ENCODE assay signal across 8 cellular contexts in genomic region chr2:233353769-233354499, GRCh38. TPM values are rescaled to one million over a fixed set of nuclear protein-coding genes. Genes with fewer than 3 reads are reported as not detected.
DNase-seq lines count a peak whose midpoint lies in the region; ATAC-seq, FAIRE-seq and TF ChIP-seq lines count a peak whose summit lies in the region.

A gene with protein sequence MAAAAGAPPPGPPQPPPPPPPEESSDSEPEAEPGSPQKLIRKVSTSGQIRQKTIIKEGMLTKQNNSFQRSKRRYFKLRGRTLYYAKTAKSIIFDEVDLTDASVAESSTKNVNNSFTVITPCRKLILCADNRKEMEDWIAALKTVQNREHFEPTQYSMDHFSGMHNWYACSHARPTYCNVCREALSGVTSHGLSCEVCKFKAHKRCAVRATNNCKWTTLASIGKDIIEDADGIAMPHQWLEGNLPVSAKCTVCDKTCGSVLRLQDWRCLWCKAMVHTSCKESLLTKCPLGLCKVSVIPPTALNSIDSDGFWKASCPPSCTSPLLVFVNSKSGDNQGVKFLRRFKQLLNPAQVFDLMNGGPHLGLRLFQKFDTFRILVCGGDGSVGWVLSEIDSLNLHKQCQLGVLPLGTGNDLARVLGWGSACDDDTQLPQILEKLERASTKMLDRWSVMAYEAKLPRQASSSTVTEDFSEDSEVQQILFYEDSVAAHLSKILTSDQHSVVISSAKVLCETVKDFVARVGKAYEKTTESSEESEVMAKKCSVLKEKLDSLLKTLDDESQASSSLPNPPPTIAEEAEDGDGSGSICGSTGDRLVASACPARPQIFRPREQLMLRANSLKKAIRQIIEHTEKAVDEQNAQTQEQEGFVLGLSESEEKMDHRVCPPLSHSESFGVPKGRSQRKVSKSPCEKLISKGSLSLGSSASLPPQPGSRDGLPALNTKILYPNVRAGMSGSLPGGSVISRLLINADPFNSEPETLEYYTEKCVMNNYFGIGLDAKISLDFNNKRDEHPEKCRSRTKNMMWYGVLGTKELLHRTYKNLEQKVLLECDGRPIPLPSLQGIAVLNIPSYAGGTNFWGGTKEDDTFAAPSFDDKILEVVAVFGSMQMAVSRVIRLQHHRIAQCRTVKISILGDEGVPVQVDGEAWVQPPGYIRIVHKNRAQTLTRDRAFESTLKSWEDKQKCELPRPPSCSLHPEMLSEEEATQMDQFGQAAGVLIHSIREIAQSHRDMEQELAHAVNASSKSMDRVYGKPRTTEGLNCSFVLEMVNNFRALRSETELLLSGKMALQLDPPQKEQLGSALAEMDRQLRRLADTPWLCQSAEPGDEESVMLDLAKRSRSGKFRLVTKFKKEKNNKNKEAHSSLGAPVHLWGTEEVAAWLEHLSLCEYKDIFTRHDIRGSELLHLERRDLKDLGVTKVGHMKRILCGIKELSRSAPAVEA (plus strand): TSS chr2:233354494. CDS start chr2:233354519, 25 bp downstream.

- peaks cover 37 to 63% of the 10 kb centered on the region in 2 experiments for H3K4me1 ChIP-seq in HCT116 (ENCODE audit: control insufficient read depth in 1 of 2, insufficient read depth in 2 of 2, low read length in 2 of 2)
- H3K4me1 ChIP-seq in mammary epithelial cell (ENCODE audit: insufficient read depth, low read length): peaks cover 29% of the 10 kb centered on the region
- H3K4me1 ChIP-seq in keratinocyte (ENCODE audit: control insufficient read depth, extremely low read depth, insufficient read depth, low read length): peaks cover 39% of the 10 kb centered on the region

- no peak for TF ChIP-seq RAD21 in HCT116 (IDR thresholded peaks at IDR 0.05; ENCODE audit: low read depth)

- CTCF ChIA-PET in HCT116 (lab: Charles Lee): interaction anchor here (0.8 to 1.0 kb wide), 2 partner anchors 9 to 22 kb away, joined by 3 to 6 read pairs; no protein-coding TSS in a partner anchor
- CTCF ChIA-PET in mammary epithelial cell (lab: Charles Lee; ENCODE audit: low non-redundant PET): interaction anchor here (0.6 to 0.7 kb wide), 2 partner anchors 479 to 490 kb away, joined by 4 to 15 read pairs; no protein-coding TSS in a partner anchor

- H3K36me3 ChIP-seq in HCT116 (ENCODE audit: control insufficient read depth in 1 of 2, insufficient read depth in 2 of 2, low read length in 2 of 2) (no peaks in the 10 kb centered on the region; a peak in 1 of 4 replicates), WERI-Rb-1 (peaks cover 5% of the 10 kb centered on the region; the same call in 1 of the 2 replicates), mammary epithelial cell (ENCODE audit: insufficient read depth, low read length) (no peaks in the 10 kb centered on the region), keratinocyte (ENCODE audit: control insufficient read depth in 2 of 2, extremely low read depth in 1 of 2, insufficient read depth in 2 of 2, low read length in 2 of 2) (peaks cover 0 to 2% of the 10 kb centered on the region in 2 experiments)

- no peaks in the 10 kb centered on the region for H3K9me1 ChIP-seq in keratinocyte (ENCODE audit: control insufficient read depth, extremely low read depth, insufficient read depth, low read length)

- in situ Hi-C loops in mammary epithelial cell (cut with MboI; ENCODE audit: low sequenced_read_pairs in 2 of 2): no loop called here

- peak within 1 kb of the TSS; percentile 65 to 82 for H3K4me3 ChIP-seq in HCT116 (replicated peaks in 1 of 2; ENCODE audit: low read depth in 1 of 2, low read length in 2 of 2)
- peak within 1 kb of the TSS; percentile 60 for H3K4me3 ChIP-seq in WERI-Rb-1 (ENCODE audit: low read depth, low read length)
- H3K4me3 ChIP-seq in mammary epithelial cell (replicated peaks in 1 of 3; ENCODE audit: insufficient read depth in 1 of 3, low read depth in 2 of 3, low read length in 3 of 3): peak within 1 kb of the TSS; percentile 66 to 70 (median 69)
- peak within 1 kb of the TSS; percentile 58 to 72 (median 70) for H3K4me3 ChIP-seq in keratinocyte (ENCODE audit: control insufficient read depth in 2 of 3, extremely low read depth in 1 of 3, insufficient read depth in 2 of 3, low read depth in 1 of 3, low read length in 3 of 3)

- dilution Hi-C loops in mammary epithelial cell (cut with HindIII; ENCODE audit: low sequenced_read_pairs) (no loop called here), keratinocyte (cut with MboI; ENCODE audit: extremely low pct_ligation_motif_present, low sequenced_read_pairs) (no loop called here)

- DNase-seq in HCT116 (ENCODE audit: low read depth, low spot score): peak; percentile 29
- peak; percentile 43 for DNase-seq in NCI-H1048 (lab: John Stamatoyannopoulos, UW)
- peak; percentile 49 for DNase-seq in WERI-Rb-1
- peak; percentile 9 for DNase-seq in mammary epithelial cell
- DNase-seq in keratinocyte (ENCODE audit: low read depth, low spot score): no peak
- DNase-seq in stimulated activated CD4-positive, alpha-beta T cell treated with anti-CD3 and anti-CD28 coated beads, Interleukin-1b, Interleukin-23, amount 100 ng/mL, for 1 hour (ENCODE audit: low read depth in 2 of 2): peak; percentile 48 to 61
- no peak for DNase-seq in KG1 (lab: John Stamatoyannopoulos, UW)

- H3K27me3 ChIP-seq in HCT116 (ENCODE audit: insufficient read depth, low read length): no peaks in the 10 kb centered on the region
- H3K27me3 ChIP-seq in WERI-Rb-1 (ENCODE audit: insufficient read depth, low read depth, severe bottlenecking): no peaks in the 10 kb centered on the region
- H3K27me3 ChIP-seq in mammary epithelial cell (ENCODE audit: insufficient read depth, low read length): no peaks in the 10 kb centered on the region
- H3K27me3 ChIP-seq in keratinocyte (ENCODE audit: control insufficient read depth, extremely low read depth, insufficient read depth, low read length): no peaks in the 10 kb centered on the region

- RAD21 ChIA-PET in HCT116 (lab: Charles Lee; ENCODE audit: low non-redundant PET in 1 of 2, low total read pairs in 2 of 2, uncharacterized antibody in 2 of 2, unreplicated experiment in 2 of 2): interaction anchor here in 1 of 2 experiments (0.5 kb wide), 1 partner anchor 25 kb away, joined by 4 read pairs; no protein-coding TSS in a partner anchor

- no peaks in the 10 kb centered on the region for H3K9me2 ChIP-seq in HCT116 (ENCODE audit: insufficient read depth)

- BruUV-seq in HCT116 (replicated peaks; lab: Mats Ljungman, UMichigan) (no TSS peak), mammary epithelial cell (replicated peaks; lab: Mats Ljungman, UMichigan) (no TSS peak)

- H3K79me2 ChIP-seq in HCT116 (ENCODE audit: insufficient read depth, low read length): peaks cover 41% of the 10 kb centered on the region
- H3K79me2 ChIP-seq in mammary epithelial cell (ENCODE audit: insufficient read depth, low read length): peaks cover 32% of the 10 kb centered on the region
- H3K79me2 ChIP-seq in keratinocyte (ENCODE audit: control insufficient read depth, insufficient read depth, low read length): peaks cover 6% of the 10 kb centered on the region

- peak; percentile 71 for ATAC-seq in HCT116

- no peaks in the 10 kb centered on the region for H3K9me3 ChIP-seq in HCT116 (ENCODE audit: control insufficient read depth in 1 of 2, insufficient read depth in 1 of 2, low read depth in 1 of 2, low read length in 2 of 2)
- H3K9me3 ChIP-seq in WERI-Rb-1 (ENCODE audit: severe bottlenecking): peaks cover 2% of the 10 kb centered on the region
- H3K9me3 ChIP-seq in mammary epithelial cell (replicated peaks; ENCODE audit: insufficient read depth, low read length): no peaks in the 10 kb centered on the region
- no peaks in the 10 kb centered on the region for H3K9me3 ChIP-seq in keratinocyte (ENCODE audit: control insufficient read depth, low read depth, low read length)

- H3K4me2 ChIP-seq in HCT116 (ENCODE audit: low read length) (peak within 1 kb of the TSS; percentile 96), mammary epithelial cell (ENCODE audit: insufficient read depth, low read depth, low read length) (peak within 1 kb of the TSS; percentile 97), keratinocyte (ENCODE audit: control insufficient read depth, extremely low read depth, insufficient read depth, low read depth, low read length) (peak within 1 kb of the TSS; percentile 83)

- TF ChIP-seq CTCF in HCT116 (IDR thresholded peaks at IDR 0.05 in 2 of 3, conservative IDR thresholded peaks at IDR 0.05 in 1 of 3; ENCODE audit: borderline replicate concordance in 1 of 3, insufficient read depth in 1 of 3, low read depth in 2 of 3, low read length in 2 of 3) (peak in 2 of 3 experiments; percentile 14 to 34; a peak in 2 of 6 replicates), WERI-Rb-1 (IDR thresholded peaks at IDR 0.05; ENCODE audit: low read depth, low read length) (peak; percentile 42), mammary epithelial cell (conservative IDR thresholded peaks at IDR 0.05 in 1 of 2, IDR thresholded peaks at IDR 0.05 in 1 of 2; ENCODE audit: extremely low read depth in 1 of 2, insufficient read depth in 1 of 2, low read depth in 1 of 2, low read length in 2 of 2) (no peak), keratinocyte (optimal IDR thresholded peaks at IDR 0.05 in 1 of 3, IDR thresholded peaks at IDR 0.05 in 1 of 3, conservative IDR thresholded peaks at IDR 0.05 in 1 of 3; ENCODE audit: extremely low read depth in 1 of 3, insufficient read depth in 2 of 3, low read length in 3 of 3) (peak in 2 of 3 experiments; percentile 14 to 60)

- peak; percentile 51 for TF ChIP-seq POLR2A in GM10847 (IDR thresholded peaks at IDR 0.05; ENCODE audit: extremely low read depth, insufficient read length)
- TF ChIP-seq POLR2A in HCT116 (IDR thresholded peaks at IDR 0.05; ENCODE audit: borderline replicate concordance, extremely low read depth, insufficient read depth, insufficient read length): no peak

- H3K27ac ChIP-seq in HCT116 (ENCODE audit: low read depth, low read length) (peak within 1 kb of the TSS; percentile 80), WERI-Rb-1 (peak within 1 kb of the TSS; percentile 78), mammary epithelial cell (ENCODE audit: insufficient read depth, low read depth, low read length) (peak within 1 kb of the TSS; percentile 36), keratinocyte (ENCODE audit: control insufficient read depth, insufficient read depth, low read length) (peak within 1 kb of the TSS; percentile 3)

- intact Hi-C loops in HCT116 (cut with micrococcal nuclease): loop anchor here (5.0 kb wide), 1 partner anchor 102 kb away; the partner anchor contains the start of gene ATG16L1
- intact Hi-C loops in mammary epithelial cell (cut with micrococcal nuclease): no loop called here

- FAIRE-seq in keratinocyte (lab: Jason Lieb, UNC): no peak

- H3K9ac ChIP-seq in HCT116 (ENCODE audit: low read length): peak within 1 kb of the TSS; percentile 70
- no peak within 1 kb of the TSS for H3K9ac ChIP-seq in mammary epithelial cell (ENCODE audit: insufficient read depth, low read length)
- peak within 1 kb of the TSS; percentile 64 for H3K9ac ChIP-seq in keratinocyte (ENCODE audit: control insufficient read depth, extremely low read depth, insufficient read depth, low read length)

- H2AFZ ChIP-seq in HCT116 (ENCODE audit: low read depth, low read length, poor library complexity, severe bottlenecking): peak within 1 kb of the TSS; percentile 91
- H2AFZ ChIP-seq in mammary epithelial cell (ENCODE audit: low read depth, low read length): peak within 1 kb of the TSS; percentile 99
- H2AFZ ChIP-seq in keratinocyte (ENCODE audit: control insufficient read depth, low read length): peak within 1 kb of the TSS; percentile 57

- H4K20me1 ChIP-seq in HCT116 (ENCODE audit: insufficient read depth) (no peaks in the 10 kb centered on the region; the same call in 1 of the 2 replicates), mammary epithelial cell (ENCODE audit: insufficient read depth, low read length) (no peaks in the 10 kb centered on the region), keratinocyte (ENCODE audit: control insufficient read depth, extremely low read depth, insufficient read depth, low read length) (peaks cover 4% of the 10 kb centered on the region)

- 8% methylated on average over 22 of the region's 56 CpGs for WGBS in mammary epithelial cell (ENCODE audit: low coverage, missing lambda C conversion rate)

- POLR2A ChIA-PET in HCT116 (lab: Charles Lee): no interaction called here

RNA-seq across cellular contexts. Expression of the gene that starts here (rescaled TPM):
- total RNA-seq in HCT116 (2021; ENCODE audit: unreplicated experiment) (52.0 TPM), mammary epithelial cell (10 to 100 TPM in 1 of 2 donors, 1 to 10 TPM in 1; 9.2 to 17.1 TPM)
- polyA plus RNA-seq in HCT116 (2012): 35.3 and 48.1 TPM in 2 replicates
- polyA plus RNA-seq in mammary epithelial cell (6.3 TPM), keratinocyte (2.2 to 6.1 TPM (median 5.3 TPM) in 3 replicates)
- polyA minus RNA-seq in mammary epithelial cell (55.2 TPM), keratinocyte (10.1 to 23.9 TPM (median 20.4 TPM) in 3 replicates)
- 2.0 TPM for polyA plus RNA-seq in keratinocyte (2011; ENCODE audit: low read depth)
- 3.0 and 5.1 TPM in 2 replicates for polyA plus RNA-seq in keratinocyte (2011; cell fraction: cytosol; rRNA removed)
- 14.8 and 20.8 TPM in 2 replicates for polyA plus RNA-seq in keratinocyte (2011; cell fraction: nucleus; rRNA removed)
- 1.9 and 4.1 TPM in 2 replicates for polyA plus RNA-seq in keratinocyte (2012; ENCODE audit: low replicate concordance)
- 7.9 TPM for polyA minus RNA-seq in keratinocyte (2011; cell fraction: cytosol; rRNA and poly(A)+ RNA removed)
- 3.6 and 8.8 TPM in 2 replicates for polyA minus RNA-seq in keratinocyte (2011; cell fraction: nucleus; rRNA and poly(A)+ RNA removed)

Comparison
In these comparisons a context has a peak if more than half of its experiments do, and no peak if none do; other contexts are left out.
1. DNase-seq: peak in HCT116 (single experiment), NCI-H1048 (single experiment), WERI-Rb-1 (single experiment), mammary epithelial cell (single experiment) and stimulated activated CD4-positive, alpha-beta T cell treated with anti-CD3 and anti-CD28 coated beads, Interleukin-1b, Interleukin-23, amount 100 ng/mL, for 1 hour (2 of 2); none in keratinocyte (single experiment) and KG1 (single experiment).
2. H3K27ac ChIP-seq: peak in every context shown above with its lines; median percentile 80 in HCT116; 78 in WERI-Rb-1; 36 in mammary epithelial cell; 3 in keratinocyte.
3. CTCF ChIP-seq: peak in HCT116 (2 of 3), WERI-Rb-1 (single experiment) and keratinocyte (2 of 3); none in mammary epithelial cell (0 of 2).
4. Peak in every context shown above with its lines, with median percentiles within 50 percentile points of each other: H2AFZ ChIP-seq, H3K4me2 ChIP-seq and H3K4me3 ChIP-seq.